Comparison of ENCODE assay signal across 1 cellular context in genomic region chr14:94671870-94672444, GRCh38.
TF ChIP-seq lines count a peak whose summit lies in the region.

No MANE protein-coding gene starts in this region.

TF ChIP-seq in HCT116, 20 proteins besides CTCF, POLR2A, EP300 and RAD21 (continued from another document):
- TF ChIP-seq, protein P1, sequence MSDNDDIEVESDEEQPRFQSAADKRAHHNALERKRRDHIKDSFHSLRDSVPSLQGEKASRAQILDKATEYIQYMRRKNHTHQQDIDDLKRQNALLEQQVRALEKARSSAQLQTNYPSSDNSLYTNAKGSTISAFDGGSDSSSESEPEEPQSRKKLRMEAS (IDR thresholded peaks at IDR 0.05): no peak
- TF ChIP-seq CEBPB (IDR thresholded peaks at IDR 0.05; ENCODE audit: low read depth) (no peak), SRF (IDR thresholded peaks at IDR 0.05; ENCODE audit: low read depth) (no peak)
- TF ChIP-seq, protein P2, sequence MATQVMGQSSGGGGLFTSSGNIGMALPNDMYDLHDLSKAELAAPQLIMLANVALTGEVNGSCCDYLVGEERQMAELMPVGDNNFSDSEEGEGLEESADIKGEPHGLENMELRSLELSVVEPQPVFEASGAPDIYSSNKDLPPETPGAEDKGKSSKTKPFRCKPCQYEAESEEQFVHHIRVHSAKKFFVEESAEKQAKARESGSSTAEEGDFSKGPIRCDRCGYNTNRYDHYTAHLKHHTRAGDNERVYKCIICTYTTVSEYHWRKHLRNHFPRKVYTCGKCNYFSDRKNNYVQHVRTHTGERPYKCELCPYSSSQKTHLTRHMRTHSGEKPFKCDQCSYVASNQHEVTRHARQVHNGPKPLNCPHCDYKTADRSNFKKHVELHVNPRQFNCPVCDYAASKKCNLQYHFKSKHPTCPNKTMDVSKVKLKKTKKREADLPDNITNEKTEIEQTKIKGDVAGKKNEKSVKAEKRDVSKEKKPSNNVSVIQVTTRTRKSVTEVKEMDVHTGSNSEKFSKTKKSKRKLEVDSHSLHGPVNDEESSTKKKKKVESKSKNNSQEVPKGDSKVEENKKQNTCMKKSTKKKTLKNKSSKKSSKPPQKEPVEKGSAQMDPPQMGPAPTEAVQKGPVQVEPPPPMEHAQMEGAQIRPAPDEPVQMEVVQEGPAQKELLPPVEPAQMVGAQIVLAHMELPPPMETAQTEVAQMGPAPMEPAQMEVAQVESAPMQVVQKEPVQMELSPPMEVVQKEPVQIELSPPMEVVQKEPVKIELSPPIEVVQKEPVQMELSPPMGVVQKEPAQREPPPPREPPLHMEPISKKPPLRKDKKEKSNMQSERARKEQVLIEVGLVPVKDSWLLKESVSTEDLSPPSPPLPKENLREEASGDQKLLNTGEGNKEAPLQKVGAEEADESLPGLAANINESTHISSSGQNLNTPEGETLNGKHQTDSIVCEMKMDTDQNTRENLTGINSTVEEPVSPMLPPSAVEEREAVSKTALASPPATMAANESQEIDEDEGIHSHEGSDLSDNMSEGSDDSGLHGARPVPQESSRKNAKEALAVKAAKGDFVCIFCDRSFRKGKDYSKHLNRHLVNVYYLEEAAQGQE (IDR thresholded peaks at IDR 0.05; ENCODE audit: low read depth): no peak
